Comparison of ENCODE assay signal across 38 cellular contexts in genomic region chr20:17757496-17757895, GRCh38. TPM values are rescaled to one million over a fixed set of nuclear protein-coding genes. Genes with fewer than 3 reads are reported as not detected.
"Had no signal": no experiment of that assay in that cellular context is flagged by ENCODE, and none has a peak within 500 bp of the region (broad histone marks: within the 10 kb centered on the region; RNA-seq: fewer than 3 reads in every experiment).

No MANE protein-coding gene starts in this region.

- H3K4me3 ChIP-seq: MG63 had no signal

- DNase-seq: Karpas-422, Kasumi-1, MG63, MM.1S, MV-4-11, NCI-H1048, NCI-H1092, NCI-H1092 treated with DMSO at 0.1 percent for 48 hours, NCI-H1105, NCI-H1105 treated with DMSO at 0.1 percent for 48 hours, NCI-H1417, NCI-H1417 treated with DMSO at 0.1 percent for 48 hours, NCI-H1436, NCI-H1436 treated with DMSO at 0.1 percent for 48 hours, NCI-H146, NCI-H1694, NCI-H1694 treated with DMSO at 0.1 percent for 48 hours, NCI-H187, NCI-H187 treated with DMSO at 0.1 percent for 48 hours, NCI-H1930, NCI-H2029, NCI-H2029 treated with DMSO at 0.1 percent for 48 hours, NCI-H2081, NCI-H2081 treated with DMSO at 0.1 percent for 48 hours, NCI-H2107, NCI-H2171, NCI-H2171 treated with DMSO at 0.1 percent for 48 hours, NCI-H2227 treated with DMSO at 0.1 percent for 48 hours, NCI-H226, NCI-H345, NCI-H446, NCI-H446 treated with DMSO at 0.1 percent for 48 hours, NCI-H510A, NCI-H510A treated with DMSO at 0.1 percent for 48 hours had no signal

- H3K27me3 ChIP-seq: MG63 had no signal

- H3K9me3 ChIP-seq: MG63 had no signal

- H3K36me3 ChIP-seq: MG63 had no signal

RNA-seq across cellular contexts. Expression of gene BANF2, which starts 57.7 kb away (rescaled TPM):
- total RNA-seq: LHCN-M2, M059J, MCF 10A, NCI-H460 had no signal
